ENCODE assay signal across 1 cellular context in genomic region chr22:22938672-22939536, GRCh38.
TF ChIP-seq lines count a peak whose summit lies in the region.

No MANE protein-coding gene starts in this region.

TF ChIP-seq in HepG2, 621 proteins besides CTCF, POLR2A, EP300 and RAD21:
- TF ChIP-seq, protein P1, sequence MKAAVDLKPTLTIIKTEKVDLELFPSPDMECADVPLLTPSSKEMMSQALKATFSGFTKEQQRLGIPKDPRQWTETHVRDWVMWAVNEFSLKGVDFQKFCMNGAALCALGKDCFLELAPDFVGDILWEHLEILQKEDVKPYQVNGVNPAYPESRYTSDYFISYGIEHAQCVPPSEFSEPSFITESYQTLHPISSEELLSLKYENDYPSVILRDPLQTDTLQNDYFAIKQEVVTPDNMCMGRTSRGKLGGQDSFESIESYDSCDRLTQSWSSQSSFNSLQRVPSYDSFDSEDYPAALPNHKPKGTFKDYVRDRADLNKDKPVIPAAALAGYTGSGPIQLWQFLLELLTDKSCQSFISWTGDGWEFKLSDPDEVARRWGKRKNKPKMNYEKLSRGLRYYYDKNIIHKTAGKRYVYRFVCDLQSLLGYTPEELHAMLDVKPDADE (CRISPR knock-in tag; IDR thresholded peaks at IDR 0.05): no peak
- peak; percentile 69; the same call in 1 of the 2 replicates for TF ChIP-seq ZNF652 (CRISPR knock-in tag; IDR thresholded peaks at IDR 0.05; ENCODE audit: borderline replicate concordance, low read depth)
